Comparison of ENCODE assay signal across 7 cellular contexts in the genomic region with DNA sequence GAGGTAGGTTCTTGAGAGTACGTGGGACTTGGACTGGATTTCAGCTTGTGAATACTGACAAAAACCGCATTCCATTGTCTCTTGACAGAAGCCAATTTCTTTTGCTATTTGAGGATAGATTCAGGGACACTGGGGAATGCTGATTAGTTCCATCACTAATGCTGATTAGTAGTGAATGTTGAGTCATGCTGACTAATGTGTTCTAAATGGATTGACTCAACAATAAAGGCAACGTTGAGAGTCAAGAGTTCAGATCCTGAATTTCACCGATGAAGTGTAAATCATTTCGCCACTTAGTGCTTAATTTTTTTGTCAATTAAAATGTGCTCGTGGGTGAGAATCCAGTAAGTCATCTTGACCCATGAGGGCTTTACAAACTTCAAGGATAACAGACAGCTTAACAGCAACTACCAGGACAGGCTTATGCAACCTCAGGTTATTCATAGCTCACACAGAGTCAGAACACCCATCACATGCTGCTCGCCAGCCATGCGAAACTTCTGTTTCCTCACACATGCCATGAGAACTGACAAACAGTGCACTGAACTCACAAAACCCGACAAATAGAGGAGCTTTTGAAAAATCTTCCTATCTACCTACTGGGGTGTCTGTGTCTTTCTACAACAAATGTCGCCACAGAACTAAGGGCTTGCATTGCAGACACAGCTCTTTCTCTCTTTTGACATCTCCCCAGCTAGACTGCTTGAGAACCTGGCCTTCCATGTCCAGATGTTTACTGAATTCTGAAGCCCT.
DNase-seq lines count a peak whose midpoint lies in the region; ATAC-seq lines count a peak whose summit lies in the region.

No MANE protein-coding gene starts in this region.

- ATAC-seq in GM18870 (IDR thresholded peaks at IDR 0.05; ENCODE audit: unreplicated experiment) (peak; percentile 81), HG02973 (IDR thresholded peaks at IDR 0.05; ENCODE audit: unreplicated experiment) (peak; percentile 90)

- peak; percentile 46 for DNase-seq in SK-MEL-5 (ENCODE audit: low read depth, low spot score)
- peak; percentile 66 for DNase-seq in germinal center (ENCODE audit: low spot score)
- DNase-seq in putamen (ENCODE audit: low spot score), result peak; percentile 66
- DNase-seq in ureter (ENCODE audit: low spot score), result no peak
- DNase-seq in HUDEP-2 (lab: John Stamatoyannopoulos, UW; ENCODE audit: unreplicated experiment in 76 of 76), result no peak

- in situ Hi-C loops in SK-MEL-5 (cut with HindIII; ENCODE audit: low pct_unique_long_range_greater_than_20kb, low sequenced_read_pairs), result no loop called here

Comparison
In these comparisons a context has a peak if more than half of its experiments do, and no peak if none do; other contexts are left out.
1. DNase-seq: peak in SK-MEL-5 (single experiment), germinal center (single experiment) and putamen (single experiment); none in ureter (single experiment) and HUDEP-2 (0 of 76).